8 cellular contexts compared by ENCODE assay signal in the genomic region with DNA sequence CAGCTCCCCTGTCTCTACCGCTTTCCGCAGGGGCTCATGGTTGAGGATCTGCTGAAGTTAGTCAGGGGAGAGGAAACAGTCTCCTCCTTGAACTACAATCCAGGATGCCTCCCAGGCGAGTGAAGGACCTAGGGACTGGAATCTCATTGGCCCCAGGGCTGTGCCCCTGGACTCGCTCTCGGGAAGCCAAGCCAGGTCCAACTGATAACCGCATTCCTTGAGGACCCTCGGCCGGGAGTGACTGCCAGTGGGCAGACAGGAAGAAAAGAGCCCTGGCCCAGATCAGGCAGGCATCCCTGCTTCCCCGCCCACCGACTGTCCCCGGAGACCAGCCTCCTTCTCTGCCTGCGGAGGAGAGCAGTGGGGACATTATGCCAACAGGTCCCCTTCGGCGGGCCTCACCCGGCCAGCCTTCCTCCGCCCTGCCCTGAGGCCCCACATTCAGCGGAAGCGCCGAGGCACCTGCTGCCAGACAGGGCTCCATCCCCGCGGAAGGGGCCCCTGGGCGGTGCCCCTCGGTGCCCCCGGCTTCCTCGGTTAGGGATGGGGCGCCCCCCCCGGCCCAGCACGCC. TPM values are rescaled to one million over a fixed set of nuclear protein-coding genes. Genes with fewer than 3 reads are reported as not detected.
DNase-seq lines count a peak whose midpoint lies in the region; ATAC-seq, FAIRE-seq and TF ChIP-seq lines count a peak whose summit lies in the region.

No MANE protein-coding gene starts in this region.

- H3K36me3 ChIP-seq in HAP-1 (replicated peaks) (no peaks in the 10 kb centered on the region), esophagus squamous epithelium (no peaks in the 10 kb centered on the region)

- peak in 1 of 2 experiments; percentile 56 for DNase-seq in HAP-1 (ENCODE audit: low spot score in 2 of 2)
- DNase-seq in SW480 (ENCODE audit: low spot score), result peak; percentile 39
- DNase-seq in esophagus squamous epithelium (lab: John Stamatoyannopoulos, UW), result no peak
- peak; percentile 26 for DNase-seq in progenitor cell of endocrine pancreas (ENCODE audit: low spot score, unreplicated experiment)
- no peak for DNase-seq in occipital lobe (lab: John Stamatoyannopoulos, UW)
- DNase-seq in GM12892 (ENCODE audit: insufficient read length), result no peak
- no peak for DNase-seq in DMS114 treated with DMSO at 0.1 percent for 48 hours (lab: John Stamatoyannopoulos, UW; ENCODE audit: unreplicated experiment)

- in situ Hi-C loops in HAP-1 (cut with MboI; ENCODE audit: low sequenced_read_pairs), result no loop called here

- H3K4me3 ChIP-seq in HAP-1 (peak overlapping the region; percentile 29), esophagus squamous epithelium (peak overlapping the region; percentile 41 to 79 (median 58))

- H3K9me3 ChIP-seq in HAP-1 (no peaks in the 10 kb centered on the region), esophagus squamous epithelium (no peaks in the 10 kb centered on the region)

- TF ChIP-seq POLR2A in esophagus squamous epithelium (IDR thresholded peaks at IDR 0.05) (no peak), GM12892 (IDR thresholded peaks at IDR 0.05; ENCODE audit: low read depth, low read length) (no peak)

- peaks cover 28% of the 10 kb centered on the region for H3K4me1 Mint-ChIP-seq in progenitor cell of endocrine pancreas (ENCODE audit: low read depth)

- no peak for TF ChIP-seq CTCF in esophagus squamous epithelium (IDR thresholded peaks at IDR 0.05)
- TF ChIP-seq CTCF in progenitor cell of endocrine pancreas (IDR thresholded peaks at IDR 0.05; ENCODE audit: unreplicated experiment), result no peak

- H3K27me3 ChIP-seq in HAP-1 (ENCODE audit: low read depth), result 0 out of 2 replicates have a peak, but pooled peaks cover 3% of the 10 kb centered on the region
- H3K27me3 ChIP-seq in esophagus squamous epithelium, result peaks cover 0 to 62% (median 0%) of the 10 kb centered on the region in 4 donors

- peak overlapping the region in 2 of 4 donors; percentile 24 to 33 for H3K27ac ChIP-seq in esophagus squamous epithelium

- H3K4me3 Mint-ChIP-seq in progenitor cell of endocrine pancreas (ENCODE audit: low read depth), result peak overlapping the region; percentile 73

- peaks cover 30% of the 10 kb centered on the region for H3K27me3 Mint-ChIP-seq in progenitor cell of endocrine pancreas

- 10% methylated on average over 2 of the region's 28 CpGs; no CpG with 5 or more reads in 1 of the 2 donors for WGBS in esophagus squamous epithelium, 2 donors

- no peak for FAIRE-seq in GM12892 (lab: Jason Lieb, UNC)

- no peak overlapping the region for H3K27ac Mint-ChIP-seq in progenitor cell of endocrine pancreas

- H3K4me1 ChIP-seq in HAP-1 (peaks cover 11% of the 10 kb centered on the region), esophagus squamous epithelium (peaks cover 15 to 32% (median 15%) of the 10 kb centered on the region in 3 donors)

- ATAC-seq in HG03139 (IDR thresholded peaks at IDR 0.05; ENCODE audit: unreplicated experiment), result no peak

- no peaks in the 10 kb centered on the region for H3K36me3 Mint-ChIP-seq in progenitor cell of endocrine pancreas (ENCODE audit: insufficient read depth)

- no peaks in the 10 kb centered on the region for H3K9me3 Mint-ChIP-seq in progenitor cell of endocrine pancreas (ENCODE audit: low read depth)

- intact Hi-C loops in esophagus squamous epithelium (cut with DNase I), result no loop called here

RNA-seq across cellular contexts. Expression of gene LRRC75A, which starts 0.8 kb away (rescaled TPM):
- total RNA-seq in esophagus squamous epithelium (under 1 TPM in 2 of 4 donors, not detected in 2; 0.11 to 0.38 TPM), progenitor cell of endocrine pancreas (8.5 and 9.7 TPM in 2 replicates), occipital lobe (5.6 TPM)
- 1.1 TPM for polyA plus RNA-seq in GM12892 (2012; ENCODE audit: missing spikeins)

Comparison
In these comparisons a context has a peak if more than half of its experiments do, and no peak if none do; other contexts are left out.
1. DNase-seq: peak in SW480 (single experiment) and progenitor cell of endocrine pancreas (single experiment); none in esophagus squamous epithelium (single experiment), occipital lobe (single experiment), GM12892 (single experiment) and DMS114 treated with DMSO at 0.1 percent for 48 hours (single experiment).